In genomic region chr3:9399746-9400145, GRCh38 we compare ENCODE assay signal across 1 cellular context.
TF ChIP-seq lines count a peak whose summit lies in the region.

No MANE protein-coding gene starts in this region.

TF ChIP-seq in HepG2, 621 proteins besides CTCF, POLR2A, EP300 and RAD21 (continued from another document and continues in another):
- TF ChIP-seq ZNF18 (CRISPR knock-in tag; IDR thresholded peaks at IDR 0.05; ENCODE audit: insufficient replicate concordance), result no peak
- TF ChIP-seq ZBTB49 (CRISPR knock-in tag; IDR thresholded peaks at IDR 0.05; ENCODE audit: borderline replicate concordance), result no peak
- peak; percentile 40; the same call in 1 of the 2 replicates for TF ChIP-seq SALL1 (CRISPR knock-in tag; IDR thresholded peaks at IDR 0.05)
- peak; percentile 43; the same call in 1 of the 2 replicates for TF ChIP-seq CEBPG (CRISPR knock-in tag; IDR thresholded peaks at IDR 0.05)
- 0 out of 4 replicates have a peak, but pooled peaks of 1 of the 2 experiments have one; percentile 25 for TF ChIP-seq ATF4 (CRISPR knock-in tag; IDR thresholded peaks at IDR 0.05)
- TF ChIP-seq ZNF317 (CRISPR knock-in tag; IDR thresholded peaks at IDR 0.05), result 0 out of 2 replicates have a peak, but pooled peaks have one; percentile 34
- TF ChIP-seq ZNF362 (CRISPR knock-in tag; IDR thresholded peaks at IDR 0.05; ENCODE audit: borderline replicate concordance), result peak; percentile 84; the same call in 1 of the 2 replicates
- TF ChIP-seq ZNF749 (CRISPR knock-in tag; IDR thresholded peaks at IDR 0.05; ENCODE audit: borderline replicate concordance), result no peak
- TF ChIP-seq SAP130 (CRISPR knock-in tag; IDR thresholded peaks at IDR 0.05; ENCODE audit: low read depth), result peak; percentile 84
- TF ChIP-seq NFRKB (IDR thresholded peaks at IDR 0.05), result peak; percentile 42; the same call in 1 of the 2 replicates
- TF ChIP-seq MED1 (CRISPR knock-in tag; IDR thresholded peaks at IDR 0.05), result peak; percentile 34; the same call in 1 of the 2 replicates
- no peak for TF ChIP-seq THAP8 (CRISPR knock-in tag; IDR thresholded peaks at IDR 0.05; ENCODE audit: borderline replicate concordance)
- 0 out of 2 replicates have a peak, but pooled peaks have one; percentile 31 for TF ChIP-seq ZSCAN25 (CRISPR knock-in tag; IDR thresholded peaks at IDR 0.05)
- TF ChIP-seq PHF8 (CRISPR knock-in tag; IDR thresholded peaks at IDR 0.05), result 0 out of 2 replicates have a peak, but pooled peaks have one; percentile 21
- TF ChIP-seq ZBTB42 (CRISPR knock-in tag; IDR thresholded peaks at IDR 0.05), result no peak
- TF ChIP-seq ZNF547 (CRISPR knock-in tag; IDR thresholded peaks at IDR 0.05), result no peak
- 0 out of 2 replicates have a peak, but pooled peaks have one; percentile 47 for TF ChIP-seq KMT2A (CRISPR knock-in tag; IDR thresholded peaks at IDR 0.05)
- TF ChIP-seq TAF1 (CRISPR knock-in tag; IDR thresholded peaks at IDR 0.05), result peak; percentile 45; the same call in 1 of the 2 replicates
- TF ChIP-seq RBM22 (optimal IDR thresholded peaks at IDR 0.05; ENCODE audit: low read length), result peak; percentile 42
- TF ChIP-seq UBTF (CRISPR knock-in tag; IDR thresholded peaks at IDR 0.05), result peak; percentile 30; the same call in 1 of the 2 replicates
- TF ChIP-seq SSRP1 (CRISPR knock-in tag; IDR thresholded peaks at IDR 0.05), result no peak
- peak; percentile 25 for TF ChIP-seq ASH2L (IDR thresholded peaks at IDR 0.05; ENCODE audit: insufficient read length, low read depth, low read length)
- TF ChIP-seq TFAP4 (IDR thresholded peaks at IDR 0.05; ENCODE audit: borderline replicate concordance, low read depth), result peak; percentile 65; the same call in 1 of the 2 replicates
- no peak for TF ChIP-seq CREB1 (IDR thresholded peaks at IDR 0.05)
- no peak; the same call in 1 of the 2 replicates for TF ChIP-seq CREB1 (CRISPR knock-in tag; IDR thresholded peaks at IDR 0.05)
- TF ChIP-seq SIN3B (IDR thresholded peaks at IDR 0.05; ENCODE audit: low read length), result 0 out of 2 replicates have a peak, but pooled peaks have one; percentile 22
- no peak for TF ChIP-seq RERE (CRISPR knock-in tag; IDR thresholded peaks at IDR 0.05; ENCODE audit: low read depth)
- peak; percentile 56; the same call in 1 of the 2 replicates for TF ChIP-seq SIN3A (IDR thresholded peaks at IDR 0.05; ENCODE audit: borderline replicate concordance, low read depth, low read length)
- TF ChIP-seq ZFP36 (IDR thresholded peaks at IDR 0.05; ENCODE audit: borderline replicate concordance, low read depth, low read length, partially characterized antibody), result no peak
- no peak for TF ChIP-seq HBP1 (CRISPR knock-in tag; IDR thresholded peaks at IDR 0.05; ENCODE audit: low read depth)
- no peak for TF ChIP-seq ZNF263 (CRISPR knock-in tag; IDR thresholded peaks at IDR 0.05)
- no peak for TF ChIP-seq ZNF746 (CRISPR knock-in tag; IDR thresholded peaks at IDR 0.05)
- TF ChIP-seq ZNF503 (CRISPR knock-in tag; IDR thresholded peaks at IDR 0.05), result no peak
- TF ChIP-seq IKZF5 (CRISPR knock-in tag; IDR thresholded peaks at IDR 0.05), result 0 out of 2 replicates have a peak, but pooled peaks have one; percentile 31
- TF ChIP-seq NCOA1 (CRISPR knock-in tag; IDR thresholded peaks at IDR 0.05), result no peak
- TF ChIP-seq ZNF850 (CRISPR knock-in tag; conservative IDR thresholded peaks at IDR 0.05), result no peak
